16 cellular contexts compared by ENCODE assay signal in the genomic region with DNA sequence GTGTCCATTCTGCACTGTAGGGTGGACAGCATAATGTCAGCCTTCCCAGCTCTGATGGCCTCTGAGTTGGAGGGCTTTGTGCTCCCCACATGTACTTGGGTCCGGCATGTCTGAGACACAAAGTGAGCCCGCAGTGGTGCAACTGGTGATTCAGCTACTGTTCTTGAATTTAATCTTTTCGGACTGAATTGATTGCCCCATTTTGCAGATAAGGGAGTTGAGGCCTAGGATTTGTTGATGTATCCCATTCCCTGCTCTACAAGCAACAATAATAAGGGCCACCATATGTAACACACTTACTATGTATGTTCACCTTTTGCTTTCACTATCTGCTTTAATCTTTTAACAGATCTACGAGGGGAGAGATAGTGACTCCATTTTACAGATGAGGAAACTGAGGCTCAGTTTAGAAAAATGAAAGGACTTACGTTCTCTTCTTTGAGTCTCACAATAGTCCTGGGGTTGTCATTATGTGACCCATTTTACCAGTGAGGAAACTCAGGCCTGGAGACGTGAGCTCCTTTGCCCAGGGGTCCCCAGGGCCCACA. TPM values are rescaled to one million over a fixed set of nuclear protein-coding genes. Genes with fewer than 3 reads are reported as not detected.
DNase-seq lines count a peak whose midpoint lies in the region; ATAC-seq and TF ChIP-seq lines count a peak whose summit lies in the region.
"Had no signal": no experiment of that assay in that cellular context is flagged by ENCODE, and none has a peak within 500 bp of the region (broad histone marks: within the 10 kb centered on the region; RNA-seq: fewer than 3 reads in every experiment).

No MANE protein-coding gene starts in this region.

- CTCF ChIA-PET in SK-N-SH (lab: Yijun Ruan, JAX) (interaction anchor here (0.9 to 2.5 kb wide), 4 partner anchors 12 to 60 kb away, joined by 3 to 11 read pairs (median 10); no protein-coding TSS in a partner anchor), Calu3 (lab: Charles Lee) (no interaction called here)

- POLR2A ChIA-PET in SK-N-SH (lab: Yijun Ruan, JAX), result no interaction called here

- H3F3A ChIP-seq in SK-N-SH (replicated peaks; ENCODE audit: insufficient read depth), result peaks cover 16% of the 10 kb centered on the region

- H3K9me3 Mint-ChIP-seq in osteocyte (ENCODE audit: unreplicated experiment), result no peaks in the 10 kb centered on the region
- no peaks in the 10 kb centered on the region for H3K9me3 Mint-ChIP-seq in Calu3 (ENCODE audit: low read depth, unreplicated experiment)
- H3K9me3 Mint-ChIP-seq: activated T-helper 1 cell treated with anti-CD3 and anti-CD28 coated beads, Interleukin-12 subunit alpha, Interleukin-12 subunit beta, Interleukin-2, Interleukin-4 antibody, amounts not matched to agents 30 ng/mL and 10 ng/mL and 1 ng/mL, durations not matched to agents 14 hours and 24 hours and 36 hours; naive thymus-derived CD8-positive, alpha-beta T cell had no signal

- H3K27me3 Mint-ChIP-seq in osteocyte (ENCODE audit: unreplicated experiment) (no peaks in the 10 kb centered on the region), Calu3 (ENCODE audit: unreplicated experiment) (no peaks in the 10 kb centered on the region)

- intact Hi-C loops in esophagus muscularis mucosa (cut with DNase I) (no loop called here), upper lobe of right lung (cut with DNase I) (no loop called here), Calu3 (cut with micrococcal nuclease; ENCODE audit: unreplicated experiment) (no loop called here)

- TF ChIP-seq POLR2A in esophagus muscularis mucosa (IDR thresholded peaks at IDR 0.05; ENCODE audit: low read depth), result no peak

- peak overlapping the region; percentile 81 for H3K27ac Mint-ChIP-seq in osteocyte (ENCODE audit: unreplicated experiment)
- H3K27ac Mint-ChIP-seq in Calu3 (ENCODE audit: unreplicated experiment), result no peak overlapping the region
- H3K27ac Mint-ChIP-seq: activated T-helper 1 cell treated with anti-CD3 and anti-CD28 coated beads, Interleukin-12 subunit alpha, Interleukin-12 subunit beta, Interleukin-2, Interleukin-4 antibody, amounts not matched to agents 30 ng/mL and 10 ng/mL and 1 ng/mL, durations not matched to agents 14 hours and 24 hours and 36 hours; naive thymus-derived CD8-positive, alpha-beta T cell had no signal

- H3K27me3 ChIP-seq in SK-N-SH (ENCODE audit: insufficient read depth) (no peaks in the 10 kb centered on the region), esophagus muscularis mucosa (no peaks in the 10 kb centered on the region), upper lobe of right lung (no peaks in the 10 kb centered on the region)

- H3K4me3 ChIP-seq in SK-N-SH (ENCODE audit: low read depth in 2 of 2, low read length in 1 of 2) (0 out of 4 replicates have a peak overlapping the region, but pooled peaks of 1 of the 2 experiments have one; percentile 12), esophagus muscularis mucosa (peak overlapping the region; percentile 79 to 94 (median 88)), upper lobe of right lung (no peak overlapping the region)
- H3K4me3 ChIP-seq: HAP-1 had no signal

- no peak overlapping the region for H2AFZ ChIP-seq in SK-N-SH (ENCODE audit: low read depth)

- DNase-seq in SK-N-SH (no peak), esophagus muscularis mucosa (ENCODE audit: extremely low spot score) (no peak), osteocyte (ENCODE audit: extremely low spot score, unreplicated experiment) (no peak), upper lobe of right lung (no peak), Calu3 (no peak), DMS53 treated with DMSO at 0.1 percent for 48 hours (lab: John Stamatoyannopoulos, UW; ENCODE audit: unreplicated experiment) (no peak)
- DNase-seq in activated naive CD4-positive, alpha-beta T cell treated with anti-CD3 and anti-CD28 coated beads, Interleukin-2, amount 50 U/mL, for 16 hours, result no peak
- DNase-seq: 8988T; naive thymus-derived CD8-positive, alpha-beta T cell; NCI-H146; NCI-H748 treated with DMSO at 0.1 percent for 48 hours; stimulated activated naive CD4-positive, alpha-beta T cell had no signal

- H3K9me3 ChIP-seq in SK-N-SH (no peaks in the 10 kb centered on the region), esophagus muscularis mucosa (no peaks in the 10 kb centered on the region), upper lobe of right lung (no peaks in the 10 kb centered on the region)
- H3K9me3 ChIP-seq: HAP-1 had no signal

- no peaks in the 10 kb centered on the region for H4K20me1 ChIP-seq in SK-N-SH (ENCODE audit: insufficient read depth)

- peak overlapping the region; percentile 99 for H3K4me2 ChIP-seq in SK-N-SH

- ATAC-seq in SK-N-SH treated with all-trans-retinoic acid at 6 μM for 48 hours (no peak; the same call in 2 of the 3 replicates), upper lobe of right lung (no peak)
- ATAC-seq: naive thymus-derived CD8-positive, alpha-beta T cell had no signal

- H3K36me3 ChIP-seq in SK-N-SH (replicated peaks in 1 of 2; ENCODE audit: control insufficient read depth in 1 of 2, insufficient read depth in 2 of 2, low read length in 1 of 2), result no peaks in the 10 kb centered on the region
- no peaks in the 10 kb centered on the region for H3K36me3 ChIP-seq in esophagus muscularis mucosa
- H3K36me3 ChIP-seq in upper lobe of right lung, result no peaks in the 10 kb centered on the region
- H3K36me3 ChIP-seq: HAP-1 had no signal

- H3K9me2 ChIP-seq in SK-N-SH, result no peaks in the 10 kb centered on the region

- H3K36me3 Mint-ChIP-seq in osteocyte (ENCODE audit: unreplicated experiment) (peaks cover 3% of the 10 kb centered on the region), Calu3 (ENCODE audit: insufficient read depth, unreplicated experiment) (peaks cover 27% of the 10 kb centered on the region)
- H3K36me3 Mint-ChIP-seq: naive thymus-derived CD8-positive, alpha-beta T cell had no signal

- peak overlapping the region; percentile 64 to 74 for H3K27ac ChIP-seq in SK-N-SH (ENCODE audit: low read depth in 2 of 2, low read length in 1 of 2)
- peak overlapping the region; percentile 94 to 99 (median 96) for H3K27ac ChIP-seq in esophagus muscularis mucosa (replicated peaks in 1 of 4)
- H3K27ac ChIP-seq in upper lobe of right lung, result peak overlapping the region; percentile 61
- H3K27ac ChIP-seq: epithelial cell of prostate had no signal

- TF ChIP-seq EP300 in SK-N-SH (IDR thresholded peaks at IDR 0.05; ENCODE audit: borderline replicate concordance in 1 of 2, low read depth in 1 of 2, low read length in 1 of 2) (no peak), esophagus muscularis mucosa (IDR thresholded peaks at IDR 0.05) (no peak)

- H3K79me2 ChIP-seq in SK-N-SH (ENCODE audit: insufficient read depth), result peaks cover 75% of the 10 kb centered on the region

- H3K4me3 Mint-ChIP-seq in osteocyte (ENCODE audit: unreplicated experiment), result peak overlapping the region; percentile 38
- no peak overlapping the region for H3K4me3 Mint-ChIP-seq in Calu3 (ENCODE audit: low read depth, unreplicated experiment)
- H3K4me3 Mint-ChIP-seq: activated T-helper 1 cell treated with anti-CD3 and anti-CD28 coated beads, Interleukin-12 subunit alpha, Interleukin-12 subunit beta, Interleukin-2, Interleukin-4 antibody, amounts not matched to agents 30 ng/mL and 10 ng/mL and 1 ng/mL, durations not matched to agents 14 hours and 24 hours and 36 hours had no signal

- H3K4me1 ChIP-seq in SK-N-SH (ENCODE audit: control insufficient read depth in 1 of 2, insufficient read depth in 2 of 2, low read depth in 1 of 2, low read length in 1 of 2) (peaks cover 16 to 57% of the 10 kb centered on the region in 2 experiments), esophagus muscularis mucosa (peaks cover 74 to 95% (median 90%) of the 10 kb centered on the region in 4 donors), upper lobe of right lung (peaks cover 36% of the 10 kb centered on the region)

- H3K4me1 Mint-ChIP-seq in osteocyte (ENCODE audit: unreplicated experiment) (peaks cover 78% of the 10 kb centered on the region), Calu3 (ENCODE audit: low read depth, unreplicated experiment) (peaks cover 26% of the 10 kb centered on the region)

- BruUV-seq in Calu3 (replicated peaks; lab: Mats Ljungman, UMichigan), result no TSS peak

- TF ChIP-seq CTCF in SK-N-SH (IDR thresholded peaks at IDR 0.05) (no peak), esophagus muscularis mucosa (IDR thresholded peaks at IDR 0.05) (no peak), osteocyte (IDR thresholded peaks at IDR 0.05) (no peak), upper lobe of right lung (IDR thresholded peaks at IDR 0.05) (no peak), Calu3 (IDR thresholded peaks at IDR 0.05; ENCODE audit: unreplicated experiment) (no peak)

- no peak for TF ChIP-seq RAD21 in SK-N-SH (IDR thresholded peaks at IDR 0.05; ENCODE audit: low read length)

- WGBS in SK-N-SH (ENCODE audit: low lambda C conversion rate), result 80% methylated on average over 6 of the region's 6 CpGs
- WGBS in esophagus muscularis mucosa, result 71% methylated on average over 6 of the region's 6 CpGs

- no peak overlapping the region for H3K9ac ChIP-seq in SK-N-SH

TF ChIP-seq in SK-N-SH, 30 proteins besides CTCF, POLR2A, EP300 and RAD21 (continues in another document):
- TF ChIP-seq RXRA (IDR thresholded peaks at IDR 0.05; ENCODE audit: borderline replicate concordance, low read depth) (no peak), RCOR1 (IDR thresholded peaks at IDR 0.05; ENCODE audit: low read length) (no peak)

TF ChIP-seq in SK-N-SH treated with all-trans-retinoic acid at 6 μM for 48 hours, 23 proteins besides CTCF, POLR2A, EP300 and RAD21 (continues in another document):
- TF ChIP-seq PPARA (CRISPR knock-in tag; IDR thresholded peaks at IDR 0.05; ENCODE audit: borderline replicate concordance) (no peak), TCF4 (CRISPR knock-in tag; IDR thresholded peaks at IDR 0.05; ENCODE audit: borderline replicate concordance) (no peak), ZNF565 (CRISPR knock-in tag; conservative IDR thresholded peaks at IDR 0.05; ENCODE audit: low read depth) (no peak), BACH2 (CRISPR knock-in tag; IDR thresholded peaks at IDR 0.05; ENCODE audit: borderline replicate concordance) (no peak), GLIS3 (CRISPR knock-in tag; IDR thresholded peaks at IDR 0.05) (no peak), SNAI2 (CRISPR knock-in tag; IDR thresholded peaks at IDR 0.05) (no peak), ARNTL (CRISPR knock-in tag; IDR thresholded peaks at IDR 0.05; ENCODE audit: borderline replicate concordance, low read depth) (no peak), ZFP3 (CRISPR knock-in tag; IDR thresholded peaks at IDR 0.05) (no peak), RARB (CRISPR knock-in tag; IDR thresholded peaks at IDR 0.05) (no peak), ZNF8 (CRISPR knock-in tag; IDR thresholded peaks at IDR 0.05) (no peak), CSDC2 (CRISPR knock-in tag; IDR thresholded peaks at IDR 0.05) (no peak)

RNA-seq across cellular contexts. Expression of a gene that starts 4.5 kb away (rescaled TPM):
- 168 and 172 TPM in 2 replicates for polyA plus RNA-seq in SK-N-SH (2012; rRNA removed)
- polyA plus RNA-seq in SK-N-SH (2012; cell fraction: cytosol; rRNA removed), result 82.7 and 123 TPM in 2 replicates
- polyA plus RNA-seq in SK-N-SH (2012; cell fraction: nucleus; rRNA removed), result 205 and 218 TPM in 2 replicates
- total RNA-seq in esophagus muscularis mucosa (1,000 to 10,000 TPM; 2,509 to 3,811 (median 3,170) TPM), osteocyte (235 and 249 TPM in 2 replicates), upper lobe of right lung (464 TPM), Calu3 (2022) (68.3 and 71.6 TPM in 2 replicates)
